ENCODE assay signal across 13 cellular contexts in the genomic region with DNA sequence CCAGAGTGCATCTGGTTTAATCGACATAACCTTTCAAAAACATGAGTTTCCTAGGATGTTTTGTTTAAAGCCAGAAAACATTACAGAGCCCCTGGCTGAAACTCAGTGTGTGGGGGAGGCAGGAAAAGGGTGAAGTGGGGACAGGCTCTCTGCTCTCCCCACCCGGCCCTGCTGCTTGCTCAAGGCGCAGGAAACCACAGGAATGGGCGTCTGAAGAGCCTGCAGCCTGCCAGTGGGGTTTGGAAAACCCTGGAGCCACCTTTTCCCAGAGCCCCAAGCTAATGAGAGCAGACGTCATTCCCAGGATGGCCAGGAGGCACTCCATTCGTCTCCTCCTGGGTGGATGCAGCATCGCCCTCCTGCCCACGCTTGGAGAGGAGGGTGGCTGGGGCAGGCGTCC.
DNase-seq lines count a peak whose midpoint lies in the region; ATAC-seq and TF ChIP-seq lines count a peak whose summit lies in the region.
"Had no signal": no experiment of that assay in that cellular context is flagged by ENCODE, and none has a peak within 500 bp of the region (broad histone marks: within the 10 kb centered on the region; RNA-seq: fewer than 3 reads in every experiment).

No MANE protein-coding gene starts in this region.

- TF ChIP-seq CTCF in Panc1 (IDR thresholded peaks at IDR 0.05) (no peak), fibroblast of lung (conservative IDR thresholded peaks at IDR 0.05 in 1 of 2, IDR thresholded peaks at IDR 0.05 in 1 of 2; ENCODE audit: low read depth in 1 of 2, low read length in 2 of 2) (no peak), osteoblast (IDR thresholded peaks at IDR 0.05; ENCODE audit: extremely low read depth, low read depth, low read length) (no peak)

- ATAC-seq in Panc1 (peak; percentile 40; the same call in 1 of the 2 replicates), HG03439 (IDR thresholded peaks at IDR 0.05; ENCODE audit: unreplicated experiment) (no peak)

- no peaks in the 10 kb centered on the region for H3K9me3 ChIP-seq in Panc1 (ENCODE audit: control insufficient read depth, insufficient read depth, low read depth, low read length)
- H3K9me3 ChIP-seq in fibroblast of lung (ENCODE audit: control insufficient read depth, insufficient read depth, low read depth, low read length), result no peaks in the 10 kb centered on the region
- H3K9me3 ChIP-seq in osteoblast (ENCODE audit: low read depth, low read length), result no peaks in the 10 kb centered on the region
- H3K9me3 ChIP-seq: ascending aorta had no signal

- intact Hi-C loops in Panc1 (cut with micrococcal nuclease; ENCODE audit: unreplicated experiment), result no loop called here

- H3K36me3 ChIP-seq in Panc1 (ENCODE audit: control insufficient read depth, insufficient read depth, low read length) (no peaks in the 10 kb centered on the region), fibroblast of lung (ENCODE audit: control insufficient read depth, insufficient read depth, low read length) (no peaks in the 10 kb centered on the region), osteoblast (ENCODE audit: insufficient read depth, low read length) (no peaks in the 10 kb centered on the region)
- H3K36me3 ChIP-seq: ascending aorta, neural progenitor cell had no signal

- no peaks in the 10 kb centered on the region for H3K36me3 Mint-ChIP-seq in activated T-cell treated with anti-CD3 and anti-CD28 coated beads, Interleukin-2, amount 50 U/mL, for 24 hours (ENCODE audit: low read depth)
- H3K36me3 Mint-ChIP-seq: neural progenitor cell had no signal

- H2AFZ ChIP-seq in fibroblast of lung (ENCODE audit: low read length) (no peak overlapping the region), osteoblast (ENCODE audit: low read length) (no peak overlapping the region)
- H2AFZ ChIP-seq: neural progenitor cell had no signal

- no peak overlapping the region for H3K9ac ChIP-seq in fibroblast of lung (ENCODE audit: insufficient read depth, low read length)
- H3K9ac ChIP-seq: neural progenitor cell had no signal

- H3K4me1 ChIP-seq in Panc1 (ENCODE audit: control insufficient read depth, insufficient read depth, low read length), result no peaks in the 10 kb centered on the region
- no peaks in the 10 kb centered on the region for H3K4me1 ChIP-seq in fibroblast of lung (ENCODE audit: control insufficient read depth, extremely low read depth, insufficient read depth, low read length)
- H3K4me1 ChIP-seq in osteoblast (ENCODE audit: insufficient read depth, low read length), result peaks cover 8% of the 10 kb centered on the region
- H3K4me1 ChIP-seq: ascending aorta had no signal

- BruUV-seq in Panc1 (replicated peaks; lab: Mats Ljungman, UMichigan), result no TSS peak

- POLR2A ChIA-PET in Panc1 (lab: Charles Lee), result no interaction called here

- H3K27me3 ChIP-seq in Panc1 (ENCODE audit: control insufficient read depth, insufficient read depth, low read length), result no peaks in the 10 kb centered on the region
- H3K27me3 ChIP-seq in fibroblast of lung (ENCODE audit: control insufficient read depth, insufficient read depth, low read length), result no peaks in the 10 kb centered on the region
- H3K27me3 ChIP-seq in osteoblast (ENCODE audit: insufficient read depth, low read length), result peaks cover 12% of the 10 kb centered on the region
- H3K27me3 ChIP-seq: ascending aorta, neural progenitor cell had no signal

- H3K4me3 Mint-ChIP-seq in activated T-cell treated with anti-CD3 and anti-CD28 coated beads, Interleukin-2, amount 50 U/mL, for 24 hours, result no peak overlapping the region
- H3K4me3 Mint-ChIP-seq: H9 had no signal

- in situ Hi-C loops in Panc1 (cut with HindIII; ENCODE audit: low pct_unique_long_range_greater_than_20kb, low sequenced_read_pairs), result no loop called here

- no peaks in the 10 kb centered on the region for H3K9me3 Mint-ChIP-seq in activated T-cell treated with anti-CD3 and anti-CD28 coated beads, Interleukin-2, amount 50 U/mL, for 24 hours
- H3K9me3 Mint-ChIP-seq: neural progenitor cell had no signal

- H3K27ac ChIP-seq in Panc1 (ENCODE audit: low read length) (no peak overlapping the region), fibroblast of lung (ENCODE audit: insufficient read depth, low read length) (no peak overlapping the region), osteoblast (ENCODE audit: low read depth, low read length) (no peak overlapping the region)
- H3K27ac ChIP-seq: ascending aorta, neural progenitor cell had no signal

- H3K27me3 Mint-ChIP-seq in activated T-cell treated with anti-CD3 and anti-CD28 coated beads, Interleukin-2, amount 50 U/mL, for 24 hours, result peaks cover 17% of the 10 kb centered on the region

- H3K4me1 Mint-ChIP-seq in activated T-cell treated with anti-CD3 and anti-CD28 coated beads, Interleukin-2, amount 50 U/mL, for 24 hours (ENCODE audit: low read depth), result no peaks in the 10 kb centered on the region

- CTCF ChIA-PET in Panc1 (lab: Charles Lee), result no interaction called here

- DNase-seq in EH (ENCODE audit: low read depth), result peak; percentile 95
- DNase-seq in Panc1 (ENCODE audit: low read depth, low spot score), result no peak
- peak; percentile 50 to 96 for DNase-seq in fibroblast of lung (ENCODE audit: low read depth in 2 of 2)
- peak; percentile 97 for DNase-seq in osteoblast (ENCODE audit: insufficient read length, low spot score, missing footprints)
- no peak for DNase-seq in NCI-H2029 (lab: John Stamatoyannopoulos, UW)
- no peak for DNase-seq in activated T-cell treated with anti-CD3 and anti-CD28 coated beads, Interleukin-2, amount 50 U/mL, for 24 hours
- DNase-seq in OCI-M2 (lab: John Stamatoyannopoulos, UW; ENCODE audit: unreplicated experiment), result no peak
- DNase-seq: Calu3, RPMI8226 had no signal

- no peaks in the 10 kb centered on the region for H3K79me2 ChIP-seq in fibroblast of lung (ENCODE audit: control insufficient read depth, insufficient read depth, low read length)
- H3K79me2 ChIP-seq in osteoblast (ENCODE audit: insufficient read depth, low read length), result no peaks in the 10 kb centered on the region

- no peak overlapping the region for H3K27ac Mint-ChIP-seq in activated T-cell treated with anti-CD3 and anti-CD28 coated beads, Interleukin-2, amount 50 U/mL, for 24 hours

- H4K20me1 ChIP-seq in fibroblast of lung (ENCODE audit: control insufficient read depth, extremely low read depth, insufficient read depth, low read length), result no peaks in the 10 kb centered on the region
- H4K20me1 ChIP-seq in osteoblast (ENCODE audit: insufficient read depth, low read length), result no peaks in the 10 kb centered on the region

- H3K4me2 ChIP-seq in fibroblast of lung (ENCODE audit: extremely low read depth, insufficient read depth, low read length) (no peak overlapping the region), osteoblast (ENCODE audit: insufficient read depth, low read length) (no peak overlapping the region)
- H3K4me2 ChIP-seq: neural progenitor cell had no signal

- H3K4me3 ChIP-seq in Panc1 (ENCODE audit: low read depth in 2 of 2, low read length in 2 of 2) (no peak overlapping the region), fibroblast of lung (replicated peaks in 1 of 4; ENCODE audit: control extremely low read depth in 1 of 4, insufficient read depth in 1 of 4, low read depth in 3 of 4, low read length in 4 of 4) (no peak overlapping the region), osteoblast (ENCODE audit: insufficient read depth, low read length) (no peak overlapping the region)
- H3K4me3 ChIP-seq: ascending aorta, neural progenitor cell had no signal

Comparison
In these comparisons a context has a peak if more than half of its experiments do, and no peak if none do; other contexts are left out.
1. DNase-seq: peak in EH (single experiment), fibroblast of lung (2 of 2) and osteoblast (single experiment); none in Panc1 (single experiment), NCI-H2029 (single experiment), activated T-cell treated with anti-CD3 and anti-CD28 coated beads, Interleukin-2, amount 50 U/mL, for 24 hours (single experiment) and OCI-M2 (single experiment).